ENCODE assay signal across 8 cellular contexts in genomic region chr12:24991209-24992049, GRCh38. TPM values are rescaled to one million over a fixed set of nuclear protein-coding genes. Genes with fewer than 3 reads are reported as not detected.
DNase-seq lines count a peak whose midpoint lies in the region; ATAC-seq, FAIRE-seq and TF ChIP-seq lines count a peak whose summit lies in the region.

No MANE protein-coding gene starts in this region.

- H3K4me1 ChIP-seq in K562 (replicated peaks in 1 of 2; ENCODE audit: control insufficient read depth in 2 of 2, insufficient read depth in 2 of 2, low read length in 2 of 2) = no peaks in the 10 kb centered on the region
- no peaks in the 10 kb centered on the region for H3K4me1 ChIP-seq in iPS DF 6.9 (ENCODE audit: control insufficient read depth, insufficient read depth, low read length)

- no peak overlapping the region for H3K4me3 Mint-ChIP-seq in stimulated activated effector memory CD8-positive, alpha-beta T cell treated with anti-CD3 and anti-CD28 coated beads, Interleukin-12 subunit alpha, Interleukin-12 subunit beta, amount 100 ng/mL, for 72 hours

- peak; percentile 39 for ATAC-seq in GM18499 (IDR thresholded peaks at IDR 0.05; ENCODE audit: insufficient read depth, unreplicated experiment)
- ATAC-seq in HG03521 (IDR thresholded peaks at IDR 0.05; ENCODE audit: unreplicated experiment) = peak; percentile 49
- peak; percentile 84 for ATAC-seq in K562
- peak; percentile 87 for ATAC-seq in stimulated activated effector memory CD8-positive, alpha-beta T cell treated with anti-CD3 and anti-CD28 coated beads, Interleukin-12 subunit alpha, Interleukin-12 subunit beta, amount 100 ng/mL, for 72 hours

- H3K9me3 ChIP-seq in K562 (replicated peaks; ENCODE audit: control insufficient read depth, insufficient read depth, low read depth, low read length) (no peaks in the 10 kb centered on the region), iPS DF 6.9 (ENCODE audit: control insufficient read depth, insufficient read depth, low read length) (no peaks in the 10 kb centered on the region)

- H3K36me3 ChIP-seq in K562 (ENCODE audit: control insufficient read depth, insufficient read depth, low read length) = no peaks in the 10 kb centered on the region
- H3K36me3 ChIP-seq in iPS DF 6.9 (ENCODE audit: control insufficient read depth, insufficient read depth, low read length) = no peaks in the 10 kb centered on the region

- in situ Hi-C loops in K562 (cut with MboI) = no loop called here

- WGBS in K562 (ENCODE audit: insufficient coverage, low coverage, missing lambda C conversion rate) = 26% methylated on average over 8 of the region's 9 CpGs
- no CpG with 5 or more reads among the region's 9 CpGs for WGBS in iPS DF 6.9 (ENCODE audit: insufficient coverage, insufficient read length)

- TF ChIP-seq CTCF in AG10803 (conservative IDR thresholded peaks at IDR 0.05; ENCODE audit: low read length) = peak; percentile 67
- peak; percentile 47 to 78 (median 51); a peak in 5 of 6 replicates for TF ChIP-seq CTCF in K562 (IDR thresholded peaks at IDR 0.05 in 2 of 3, conservative IDR thresholded peaks at IDR 0.05 in 1 of 3; ENCODE audit: insufficient read depth in 2 of 3, low read depth in 1 of 3, low read length in 3 of 3)

- H3K36me3 Mint-ChIP-seq in stimulated activated effector memory CD8-positive, alpha-beta T cell treated with anti-CD3 and anti-CD28 coated beads, Interleukin-12 subunit alpha, Interleukin-12 subunit beta, amount 100 ng/mL, for 72 hours = no peaks in the 10 kb centered on the region

- H3K27ac ChIP-seq in K562 (ENCODE audit: extremely low read depth, low read depth, low read length) (no peak overlapping the region), iPS DF 6.9 (ENCODE audit: low read length) (no peak overlapping the region)

- H3K4me1 Mint-ChIP-seq in stimulated activated effector memory CD8-positive, alpha-beta T cell treated with anti-CD3 and anti-CD28 coated beads, Interleukin-12 subunit alpha, Interleukin-12 subunit beta, amount 100 ng/mL, for 72 hours = no peaks in the 10 kb centered on the region

- H3K9ac ChIP-seq in K562 (ENCODE audit: insufficient read depth in 1 of 2, low read depth in 2 of 2, low read length in 2 of 2) = no peak overlapping the region

- TF ChIP-seq RAD21 in K562 (CRISPR knock-in tag; conservative IDR thresholded peaks at IDR 0.05 in 1 of 2, IDR thresholded peaks at IDR 0.05 in 1 of 2) = peak; percentile 94 to 97

- peak; percentile 90 for FAIRE-seq in K562 (lab: Jason Lieb, UNC)

- DNase-seq in AG10803 (ENCODE audit: low read depth) (peak; percentile 58), NCI-H526 treated with DMSO at 0.1 percent for 48 hours (lab: John Stamatoyannopoulos, UW) (peak; percentile 87), K562 (ENCODE audit: extremely low read depth in 1 of 4, low spot score in 3 of 4) (peak; percentile 25 to 66 (median 39)), iPS DF 6.9 (ENCODE audit: low read depth, low spot score) (peak; percentile 13), GOT3 (lab: John Stamatoyannopoulos, UW) (no peak)
- no peak for DNase-seq in stimulated activated effector memory CD8-positive, alpha-beta T cell treated with anti-CD3 and anti-CD28 coated beads, Interleukin-12 subunit alpha, Interleukin-12 subunit beta, amount 100 ng/mL, for 72 hours (ENCODE audit: low spot score in 2 of 2)

- POLR2A ChIA-PET in K562 (lab: Yijun Ruan, JAX) = interaction anchor here (0.7 kb wide), 1 partner anchor 40 kb away, joined by 3 read pairs; no protein-coding TSS in a partner anchor

- no peaks in the 10 kb centered on the region for H4K20me1 ChIP-seq in K562 (replicated peaks; ENCODE audit: control insufficient read depth, insufficient read depth, low read length)

- no peak overlapping the region for H3K27ac Mint-ChIP-seq in stimulated activated effector memory CD8-positive, alpha-beta T cell treated with anti-CD3 and anti-CD28 coated beads, Interleukin-12 subunit alpha, Interleukin-12 subunit beta, amount 100 ng/mL, for 72 hours

- H3K9me3 Mint-ChIP-seq in stimulated activated effector memory CD8-positive, alpha-beta T cell treated with anti-CD3 and anti-CD28 coated beads, Interleukin-12 subunit alpha, Interleukin-12 subunit beta, amount 100 ng/mL, for 72 hours = no peaks in the 10 kb centered on the region

- H3K27me3 ChIP-seq in K562 (ENCODE audit: control insufficient read depth in 2 of 2, insufficient read depth in 2 of 2, low read length in 2 of 2) (peaks cover 0 to 7% of the 10 kb centered on the region in 2 experiments; a peak in 2 of 5 replicates), iPS DF 6.9 (ENCODE audit: control insufficient read depth, insufficient read depth, low read length) (no peaks in the 10 kb centered on the region)

- no peak for TF ChIP-seq EP300 in K562 (IDR thresholded peaks at IDR 0.05; ENCODE audit: low read length)

- no TSS peak for BruUV-seq in K562 (replicated peaks; lab: Mats Ljungman, UMichigan)

- no peak overlapping the region for H3K4me2 ChIP-seq in K562 (ENCODE audit: insufficient read depth, low read length)

- no peaks in the 10 kb centered on the region for H3K79me2 ChIP-seq in K562 (ENCODE audit: control insufficient read depth, insufficient read depth, low read length)

- H3K4me3 ChIP-seq in AG10803 (ENCODE audit: low read length) = no peak overlapping the region
- H3K4me3 ChIP-seq in K562 = no peak overlapping the region
- H3K4me3 ChIP-seq in iPS DF 6.9 (ENCODE audit: low read length) = no peak overlapping the region

- H3K9me1 ChIP-seq in K562 (ENCODE audit: control insufficient read depth, insufficient read depth, low read length) = no peaks in the 10 kb centered on the region

- intact Hi-C loops in K562 (cut with micrococcal nuclease) = loop anchor here (1.0 kb wide), 2 partner anchors 139 to 396 kb away; no protein-coding TSS in a partner anchor

- no peak for TF ChIP-seq POLR2A in K562 (conservative IDR thresholded peaks at IDR 0.05)

- H2AFZ ChIP-seq in K562 (ENCODE audit: low read depth, low read length) = no peak overlapping the region

- CTCF ChIA-PET in K562 (lab: Yijun Ruan, JAX; ENCODE audit: low intra/inter-chr PET ratio) = interaction anchor here (0.7 to 1.6 kb wide), 4 partner anchors 128 to 164 kb away, joined by 4 to 17 read pairs (median 6); no protein-coding TSS in a partner anchor

TF ChIP-seq in K562, 482 proteins besides CTCF, POLR2A, EP300 and RAD21 (continues in another document):
- no peak for TF ChIP-seq JUND (IDR thresholded peaks at IDR 0.05; ENCODE audit: borderline replicate concordance, low read depth, low read length)
- TF ChIP-seq JUND (tag; IDR thresholded peaks at IDR 0.05; ENCODE audit: borderline replicate concordance, low read depth, low read length) = no peak
- TF ChIP-seq, protein P1, sequence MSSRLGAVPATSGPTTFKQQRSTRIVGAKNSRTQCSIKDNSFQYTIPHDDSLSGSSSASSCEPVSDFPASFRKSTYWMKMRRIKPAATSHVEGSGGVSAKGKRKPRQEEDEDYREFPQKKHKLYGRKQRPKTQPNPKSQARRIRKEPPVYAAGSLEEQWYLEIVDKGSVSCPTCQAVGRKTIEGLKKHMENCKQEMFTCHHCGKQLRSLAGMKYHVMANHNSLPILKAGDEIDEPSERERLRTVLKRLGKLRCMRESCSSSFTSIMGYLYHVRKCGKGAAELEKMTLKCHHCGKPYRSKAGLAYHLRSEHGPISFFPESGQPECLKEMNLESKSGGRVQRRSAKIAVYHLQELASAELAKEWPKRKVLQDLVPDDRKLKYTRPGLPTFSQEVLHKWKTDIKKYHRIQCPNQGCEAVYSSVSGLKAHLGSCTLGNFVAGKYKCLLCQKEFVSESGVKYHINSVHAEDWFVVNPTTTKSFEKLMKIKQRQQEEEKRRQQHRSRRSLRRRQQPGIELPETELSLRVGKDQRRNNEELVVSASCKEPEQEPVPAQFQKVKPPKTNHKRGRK (tag; IDR thresholded peaks at IDR 0.05) = no peak
- peak; percentile 58 for TF ChIP-seq SMC3 (conservative IDR thresholded peaks at IDR 0.05; ENCODE audit: insufficient read depth, low read depth, low read length)
- no peak for TF ChIP-seq SIRT6 (IDR thresholded peaks at IDR 0.05; ENCODE audit: low read depth, low read length)
- TF ChIP-seq STAT5A (IDR thresholded peaks at IDR 0.05; ENCODE audit: borderline replicate concordance, low read length) = no peak

RNA-seq across cellular contexts. Expression of gene BCAT1, which starts 42.5 kb away (rescaled TPM):
- 53.5 and 124 TPM in 2 replicates for total RNA-seq in K562 (2011; cell fraction: chromatin; rRNA removed; ENCODE audit: low replicate concordance)
- 33.0 and 49.7 TPM in 2 replicates for total RNA-seq in K562 (2011; cell fraction: nucleolus; rRNA removed)
- 127 and 193 TPM in 2 replicates for total RNA-seq in K562 (2011; cell fraction: nucleoplasm; rRNA removed)
- total RNA-seq in K562 (2014; rRNA removed) (79.4 and 81.9 TPM in 2 replicates), K562 (2014; rRNA removed; fragmentation: Illumina TruSeq; extraction: Trizol) (130 and 155 TPM in 2 replicates), K562 (2015; rRNA removed; fragmentation: Illumina TruSeq; extraction: Trizol) (64.9 and 68.6 TPM in 2 replicates), K562 (2021) (154 and 157 TPM in 2 replicates)
- polyA plus RNA-seq in K562 (2011; rRNA removed) (58.8 and 59.1 TPM in 2 replicates), K562 (2014; fragmentation: Illumina TruSeq; extraction: Trizol) (66.8 and 78.4 TPM in 2 replicates), K562 (2014; fragmentation: Nextera tagmentation; extraction: Ambion mirVana) (10 to 100 TPM; 38.5 to 45.4 TPM), K562 (2014; rRNA removed) (48.1 and 59.1 TPM in 2 replicates)
- polyA plus RNA-seq in K562 (2011; cell fraction: cytosol; rRNA removed) = 28.1 and 58.5 TPM in 2 replicates
- polyA plus RNA-seq in K562 (2011; cell fraction: nucleus; rRNA removed) = 33.1 and 43.9 TPM in 2 replicates
- polyA plus RNA-seq in K562 (2012) = 53.7 and 101 TPM in 2 replicates
- polyA minus RNA-seq in K562 (2011; rRNA and poly(A)+ RNA removed) = 130 and 179 TPM in 2 replicates
- polyA minus RNA-seq in K562 (2011; cell fraction: cytosol; rRNA and poly(A)+ RNA removed) = 82.9 and 107 TPM in 2 replicates
- 34.1 and 69.3 TPM in 2 replicates for polyA minus RNA-seq in K562 (2011; cell fraction: nucleus; rRNA and poly(A)+ RNA removed)

Comparison
In these comparisons a context has a peak if more than half of its experiments do, and no peak if none do; other contexts are left out.
1. DNase-seq: peak in AG10803 (single experiment), NCI-H526 treated with DMSO at 0.1 percent for 48 hours (single experiment), K562 (4 of 4) and iPS DF 6.9 (single experiment); none in stimulated activated effector memory CD8-positive, alpha-beta T cell treated with anti-CD3 and anti-CD28 coated beads, Interleukin-12 subunit alpha, Interleukin-12 subunit beta, amount 100 ng/mL, for 72 hours (0 of 2) and GOT3 (single experiment).
2. Peak in every context shown above with its lines, with median percentiles within 50 percentile points of each other: ATAC-seq.